8 cellular contexts compared by ENCODE assay signal in genomic region chr15:39919396-39919739, GRCh38. TPM values are rescaled to one million over a fixed set of nuclear protein-coding genes. Genes with fewer than 3 reads are reported as not detected.
DNase-seq lines count a peak whose midpoint lies in the region; ATAC-seq, FAIRE-seq and TF ChIP-seq lines count a peak whose summit lies in the region.

No MANE protein-coding gene starts in this region.

- peaks cover 21 to 39% of the 10 kb centered on the region in 2 donors for H3K4me1 Mint-ChIP-seq in stimulated activated naive B cell treated with anti-CD40 and anti-IgM and Interleukin-4, amounts not matched to agents 10 μg/mL and 1 μg/mL and 100 μg/mL, for 72 hours

- H3K9me3 ChIP-seq in adipocyte (ENCODE audit: control insufficient read depth, low read length): no peaks in the 10 kb centered on the region
- H3K9me3 ChIP-seq in kidney (ENCODE audit: control insufficient read depth in 1 of 2, low read length in 2 of 2): peaks cover 0 to 6% of the 10 kb centered on the region in 2 donors

- no peaks in the 10 kb centered on the region for H3K9me3 Mint-ChIP-seq in stimulated activated naive B cell treated with anti-CD40 and anti-IgM and Interleukin-4, amounts not matched to agents 10 μg/mL and 1 μg/mL and 100 μg/mL, for 72 hours

- no peak for TF ChIP-seq CTCF in kidney (IDR thresholded peaks at IDR 0.05; ENCODE audit: borderline replicate concordance, extremely low read depth, insufficient read depth)

- no peak overlapping the region for H3K27ac ChIP-seq in kidney (ENCODE audit: low read depth in 2 of 2, low read length in 2 of 2)

- peak; percentile 58 for DNase-seq in NCI-H82 (lab: John Stamatoyannopoulos, UW)
- no peak for DNase-seq in NCI-H82 treated with DMSO at 0.1 percent for 48 hours (lab: John Stamatoyannopoulos, UW; ENCODE audit: unreplicated experiment)
- peak; percentile 64 for DNase-seq in adipocyte (ENCODE audit: low read depth)
- DNase-seq in kidney: no peak
- no peak for DNase-seq in stimulated activated naive B cell treated with anti-CD40 and anti-IgM and Interleukin-4, amounts not matched to agents 10 μg/mL and 1 μg/mL and 100 μg/mL, for 72 hours
- no peak for DNase-seq in kidney glomerular epithelial cell (lab: John Stamatoyannopoulos, UW)
- no peak for DNase-seq in glomerular visceral epithelial cell (ENCODE audit: extremely low spot score)

- intact Hi-C loops in kidney (cut with DNase I): no loop called here

- no peaks in the 10 kb centered on the region for H3K27me3 ChIP-seq in adipocyte (replicated peaks; ENCODE audit: control insufficient read depth, insufficient read depth, low read length)

- peaks cover 10% of the 10 kb centered on the region for H3K4me1 ChIP-seq in adipocyte (ENCODE audit: control insufficient read depth, insufficient read depth, low read length)
- peaks cover 0 to 4% of the 10 kb centered on the region in 2 donors for H3K4me1 ChIP-seq in kidney (ENCODE audit: control insufficient read depth in 1 of 2, insufficient read depth in 1 of 2, low read depth in 1 of 2, low read length in 2 of 2)

- H3K36me3 ChIP-seq in adipocyte (ENCODE audit: control insufficient read depth, insufficient read depth, low read length, severe bottlenecking): no peaks in the 10 kb centered on the region
- H3K36me3 ChIP-seq in kidney (ENCODE audit: control insufficient read depth in 1 of 2, insufficient read depth in 2 of 2, low read length in 2 of 2): no peaks in the 10 kb centered on the region

- no peaks in the 10 kb centered on the region for H3K36me3 Mint-ChIP-seq in stimulated activated naive B cell treated with anti-CD40 and anti-IgM and Interleukin-4, amounts not matched to agents 10 μg/mL and 1 μg/mL and 100 μg/mL, for 72 hours

- ATAC-seq in stimulated activated naive B cell treated with anti-CD40 and anti-IgM and Interleukin-4, amounts not matched to agents 10 μg/mL and 1 μg/mL and 100 μg/mL, for 72 hours (replicated peaks): no peak
- no peak for ATAC-seq in GM21723 (IDR thresholded peaks at IDR 0.05; ENCODE audit: unreplicated experiment)

- H3K4me3 ChIP-seq in adipocyte (ENCODE audit: low read length): peak overlapping the region; percentile 90
- peak overlapping the region; percentile 72 to 73 for H3K4me3 ChIP-seq in kidney (ENCODE audit: low read length in 2 of 2)

- H3K27ac Mint-ChIP-seq in stimulated activated naive B cell treated with anti-CD40 and anti-IgM and Interleukin-4, amounts not matched to agents 10 μg/mL and 1 μg/mL and 100 μg/mL, for 72 hours: no peak overlapping the region

- H3K27me3 Mint-ChIP-seq in stimulated activated naive B cell treated with anti-CD40 and anti-IgM and Interleukin-4, amounts not matched to agents 10 μg/mL and 1 μg/mL and 100 μg/mL, for 72 hours: peaks cover 11 to 13% of the 10 kb centered on the region in 2 donors

- peak overlapping the region; percentile 92 for H3K9ac ChIP-seq in adipocyte (ENCODE audit: low read length)
- peak overlapping the region in 1 of 2 donors; percentile 77 for H3K9ac ChIP-seq in kidney (ENCODE audit: low read length in 2 of 2)

- peak overlapping the region; percentile 71 to 90 for H3K4me3 Mint-ChIP-seq in stimulated activated naive B cell treated with anti-CD40 and anti-IgM and Interleukin-4, amounts not matched to agents 10 μg/mL and 1 μg/mL and 100 μg/mL, for 72 hours

- no peak for FAIRE-seq in kidney (lab: Jason Lieb, UNC)

RNA-seq across cellular contexts. Expression of gene GPR176, which starts 0.7 kb away (rescaled TPM):
- 7.6 TPM for total RNA-seq in kidney
- 2.9 TPM for polyA plus RNA-seq in kidney (ENCODE audit: insufficient read depth, low read depth, low replicate concordance)

RNA-seq across cellular contexts. Expression of gene EIF2AK4, which starts 14.5 kb away (rescaled TPM):
- 30.9 TPM for total RNA-seq in kidney
- 25.1 TPM for polyA plus RNA-seq in kidney (ENCODE audit: insufficient read depth, low read depth, low replicate concordance)

Comparison
In these comparisons a context has a peak if more than half of its experiments do, and no peak if none do; other contexts are left out.
1. DNase-seq: peak in NCI-H82 (single experiment) and adipocyte (single experiment); none in NCI-H82 treated with DMSO at 0.1 percent for 48 hours (single experiment), kidney (single experiment), stimulated activated naive B cell treated with anti-CD40 and anti-IgM and Interleukin-4, amounts not matched to agents 10 μg/mL and 1 μg/mL and 100 μg/mL, for 72 hours (single experiment), kidney glomerular epithelial cell (single experiment) and glomerular visceral epithelial cell (single experiment).